In genomic region chr4:44760142-44760898, GRCh38 we compare ENCODE assay signal across 1 cellular context.
TF ChIP-seq lines count a peak whose summit lies in the region.

No MANE protein-coding gene starts in this region.

TF ChIP-seq in HCT116, 20 proteins besides CTCF, POLR2A, EP300 and RAD21 (continued from another document):
- TF ChIP-seq, protein P1, sequence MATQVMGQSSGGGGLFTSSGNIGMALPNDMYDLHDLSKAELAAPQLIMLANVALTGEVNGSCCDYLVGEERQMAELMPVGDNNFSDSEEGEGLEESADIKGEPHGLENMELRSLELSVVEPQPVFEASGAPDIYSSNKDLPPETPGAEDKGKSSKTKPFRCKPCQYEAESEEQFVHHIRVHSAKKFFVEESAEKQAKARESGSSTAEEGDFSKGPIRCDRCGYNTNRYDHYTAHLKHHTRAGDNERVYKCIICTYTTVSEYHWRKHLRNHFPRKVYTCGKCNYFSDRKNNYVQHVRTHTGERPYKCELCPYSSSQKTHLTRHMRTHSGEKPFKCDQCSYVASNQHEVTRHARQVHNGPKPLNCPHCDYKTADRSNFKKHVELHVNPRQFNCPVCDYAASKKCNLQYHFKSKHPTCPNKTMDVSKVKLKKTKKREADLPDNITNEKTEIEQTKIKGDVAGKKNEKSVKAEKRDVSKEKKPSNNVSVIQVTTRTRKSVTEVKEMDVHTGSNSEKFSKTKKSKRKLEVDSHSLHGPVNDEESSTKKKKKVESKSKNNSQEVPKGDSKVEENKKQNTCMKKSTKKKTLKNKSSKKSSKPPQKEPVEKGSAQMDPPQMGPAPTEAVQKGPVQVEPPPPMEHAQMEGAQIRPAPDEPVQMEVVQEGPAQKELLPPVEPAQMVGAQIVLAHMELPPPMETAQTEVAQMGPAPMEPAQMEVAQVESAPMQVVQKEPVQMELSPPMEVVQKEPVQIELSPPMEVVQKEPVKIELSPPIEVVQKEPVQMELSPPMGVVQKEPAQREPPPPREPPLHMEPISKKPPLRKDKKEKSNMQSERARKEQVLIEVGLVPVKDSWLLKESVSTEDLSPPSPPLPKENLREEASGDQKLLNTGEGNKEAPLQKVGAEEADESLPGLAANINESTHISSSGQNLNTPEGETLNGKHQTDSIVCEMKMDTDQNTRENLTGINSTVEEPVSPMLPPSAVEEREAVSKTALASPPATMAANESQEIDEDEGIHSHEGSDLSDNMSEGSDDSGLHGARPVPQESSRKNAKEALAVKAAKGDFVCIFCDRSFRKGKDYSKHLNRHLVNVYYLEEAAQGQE (IDR thresholded peaks at IDR 0.05; ENCODE audit: low read depth) = no peak
- no peak for TF ChIP-seq TCF7L2 (IDR thresholded peaks at IDR 0.05; ENCODE audit: borderline replicate concordance, extremely low read depth, insufficient read depth, insufficient read length)
- TF ChIP-seq, protein P2, sequence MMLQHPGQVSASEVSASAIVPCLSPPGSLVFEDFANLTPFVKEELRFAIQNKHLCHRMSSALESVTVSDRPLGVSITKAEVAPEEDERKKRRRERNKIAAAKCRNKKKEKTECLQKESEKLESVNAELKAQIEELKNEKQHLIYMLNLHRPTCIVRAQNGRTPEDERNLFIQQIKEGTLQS (IDR thresholded peaks at IDR 0.05) = no peak
- no peak for TF ChIP-seq FOSL1 (IDR thresholded peaks at IDR 0.05; ENCODE audit: low read depth)
- TF ChIP-seq SRF (IDR thresholded peaks at IDR 0.05; ENCODE audit: low read depth) = no peak
- TF ChIP-seq EZH2phosphoT487 (IDR thresholded peaks at IDR 0.05; ENCODE audit: borderline replicate concordance) = no peak
- no peak for TF ChIP-seq EZH2 (IDR thresholded peaks at IDR 0.05)
